ENCODE assay signal across 26 cellular contexts in the genomic region with DNA sequence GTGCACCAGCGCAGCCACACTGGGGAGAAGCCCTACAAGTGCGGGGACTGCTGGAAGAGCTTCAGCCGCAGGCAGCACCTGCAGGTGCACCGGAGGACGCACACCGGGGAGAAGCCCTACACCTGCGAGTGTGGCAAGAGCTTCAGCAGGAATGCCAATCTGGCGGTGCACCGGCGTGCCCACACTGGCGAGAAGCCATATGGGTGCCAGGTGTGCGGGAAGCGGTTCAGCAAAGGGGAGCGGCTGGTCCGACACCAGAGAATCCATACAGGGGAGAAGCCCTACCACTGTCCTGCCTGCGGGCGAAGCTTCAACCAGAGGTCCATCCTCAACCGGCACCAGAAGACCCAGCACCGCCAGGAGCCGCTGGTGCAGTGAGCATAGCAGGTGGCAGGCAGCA. TPM values are rescaled to one million over a fixed set of nuclear protein-coding genes. Genes with fewer than 3 reads are reported as not detected.
A peak's percentile ranks its signal among the peaks of the same experiment; 100 is the strongest.
DNase-seq lines count a peak whose midpoint lies in the region; ATAC-seq, FAIRE-seq and TF ChIP-seq lines count a peak whose summit lies in the region.
"Had no signal": no experiment of that assay in that cellular context is flagged by ENCODE, and none has a peak within 500 bp of the region (broad histone marks: within the 10 kb centered on the region; RNA-seq: fewer than 3 reads in every experiment).

No MANE protein-coding gene starts in this region.

- POLR2A ChIA-PET in K562 (lab: Yijun Ruan, JAX), result interaction anchor here (0.6 to 4.3 kb wide), 4 partner anchors 12 to 299 kb away, joined by 3 to 29 read pairs (median 3); partner anchors contain the start of gene ZSCAN25

- H3K27ac ChIP-seq in HUES48 (ENCODE audit: low read depth, low read length) (peak overlapping the region; percentile 78), K562 (ENCODE audit: extremely low read depth, low read depth, low read length) (no peak overlapping the region), upper lobe of right lung (no peak overlapping the region), esophagus muscularis mucosa (replicated peaks in 1 of 4) (no peak overlapping the region)
- H3K27ac ChIP-seq: BLaER1, PC-9 had no signal

- TF ChIP-seq CTCF in K562 (IDR thresholded peaks at IDR 0.05 in 2 of 3, conservative IDR thresholded peaks at IDR 0.05 in 1 of 3; ENCODE audit: insufficient read depth in 2 of 3, low read depth in 1 of 3, low read length in 3 of 3) (no peak), upper lobe of right lung (IDR thresholded peaks at IDR 0.05) (no peak), esophagus muscularis mucosa (IDR thresholded peaks at IDR 0.05) (no peak)

- H3K4me2 ChIP-seq in K562 (ENCODE audit: insufficient read depth, low read length), result no peak overlapping the region
- H3K4me2 ChIP-seq: BLaER1, PC-9 had no signal

- H3K9me3 ChIP-seq in HUES48 (ENCODE audit: control insufficient read depth, insufficient read depth, low read length) (no peaks in the 10 kb centered on the region), K562 (replicated peaks; ENCODE audit: control insufficient read depth, insufficient read depth, low read depth, low read length) (no peaks in the 10 kb centered on the region), upper lobe of right lung (no peaks in the 10 kb centered on the region), esophagus muscularis mucosa (no peaks in the 10 kb centered on the region)
- H3K9me3 ChIP-seq: BLaER1, HAP-1 had no signal

- CTCF ChIA-PET in K562 (lab: Yijun Ruan, JAX; ENCODE audit: low intra/inter-chr PET ratio), result no interaction called here

- TF ChIP-seq POLR2A in K562 (conservative IDR thresholded peaks at IDR 0.05) (no peak), esophagus muscularis mucosa (IDR thresholded peaks at IDR 0.05; ENCODE audit: low read depth) (no peak)

- H3K4me3 ChIP-seq in HUES48 (ENCODE audit: low read depth, low read length) (no peak overlapping the region), K562 (no peak overlapping the region), upper lobe of right lung (no peak overlapping the region), esophagus muscularis mucosa (no peak overlapping the region)
- H3K4me3 ChIP-seq: BLaER1, HAP-1, PC-9 had no signal

- no peak overlapping the region for H2AFZ ChIP-seq in K562 (ENCODE audit: low read depth, low read length)
- H2AFZ ChIP-seq: PC-9 had no signal

- H3K79me2 ChIP-seq in K562 (ENCODE audit: control insufficient read depth, insufficient read depth, low read length), result no peaks in the 10 kb centered on the region

- intact Hi-C loops in K562 (cut with micrococcal nuclease) (loop anchor here (5.0 kb wide), 2 partner anchors 248 to 288 kb away; partner anchors contain the start of genes OR2AE1 and TRIM4), upper lobe of right lung (cut with DNase I) (no loop called here), esophagus muscularis mucosa (cut with DNase I) (no loop called here)

- TF ChIP-seq RAD21 in K562 (CRISPR knock-in tag; conservative IDR thresholded peaks at IDR 0.05 in 1 of 2, IDR thresholded peaks at IDR 0.05 in 1 of 2), result no peak

- H3K27me3 ChIP-seq in HUES48 (ENCODE audit: control insufficient read depth, insufficient read depth, low read length) (no peaks in the 10 kb centered on the region), K562 (ENCODE audit: control insufficient read depth in 2 of 2, insufficient read depth in 2 of 2, low read length in 2 of 2) (no peaks in the 10 kb centered on the region), upper lobe of right lung (no peaks in the 10 kb centered on the region), esophagus muscularis mucosa (no peaks in the 10 kb centered on the region)
- H3K27me3 ChIP-seq: BLaER1 had no signal

- in situ Hi-C loops in K562 (cut with MboI), result no loop called here

- FAIRE-seq in K562 (lab: Jason Lieb, UNC), result no peak
- FAIRE-seq: A204.1, D721Med, GM18507 had no signal

- no peak overlapping the region for H3K9ac ChIP-seq in HUES48 (ENCODE audit: low read depth, low read length)
- H3K9ac ChIP-seq in K562 (ENCODE audit: insufficient read depth in 1 of 2, low read depth in 2 of 2, low read length in 2 of 2), result peak overlapping the region in 1 of 2 experiments; percentile 12; a peak in 1 of 4 replicates
- H3K9ac ChIP-seq: BLaER1 had no signal

- WGBS in K562 (ENCODE audit: insufficient coverage, low coverage, missing lambda C conversion rate), result 97% methylated on average over 19 of the region's 20 CpGs
- 85% methylated on average over 4 of the region's 20 CpGs for WGBS in esophagus muscularis mucosa

- no TSS peak for BruUV-seq in K562 (replicated peaks; lab: Mats Ljungman, UMichigan)

- H3K36me3 ChIP-seq in HUES48 (ENCODE audit: control insufficient read depth, insufficient read depth, low read length), result peaks cover 65% of the 10 kb centered on the region
- peaks cover 83% of the 10 kb centered on the region for H3K36me3 ChIP-seq in K562 (ENCODE audit: control insufficient read depth, insufficient read depth, low read length)
- H3K36me3 ChIP-seq in upper lobe of right lung, result peaks cover 96% of the 10 kb centered on the region
- peaks cover 30 to 100% (median 78%) of the 10 kb centered on the region in 4 donors for H3K36me3 ChIP-seq in esophagus muscularis mucosa

- peaks cover 6% of the 10 kb centered on the region; the same call in 1 of the 2 replicates for H4K20me1 ChIP-seq in K562 (replicated peaks; ENCODE audit: control insufficient read depth, insufficient read depth, low read length)

- H3K4me1 ChIP-seq in HUES48 (ENCODE audit: control insufficient read depth, insufficient read depth, low read length) (peaks cover 26% of the 10 kb centered on the region), K562 (replicated peaks in 1 of 2; ENCODE audit: control insufficient read depth in 2 of 2, insufficient read depth in 2 of 2, low read length in 2 of 2) (peaks cover 0 to 5% of the 10 kb centered on the region in 2 experiments; a peak in 4 of 5 replicates), upper lobe of right lung (no peaks in the 10 kb centered on the region), esophagus muscularis mucosa (no peaks in the 10 kb centered on the region)
- H3K4me1 ChIP-seq: BLaER1, HAP-1 had no signal

- no peak for TF ChIP-seq EP300 in K562 (IDR thresholded peaks at IDR 0.05; ENCODE audit: low read length)
- no peak for TF ChIP-seq EP300 in esophagus muscularis mucosa (IDR thresholded peaks at IDR 0.05)

- no peaks in the 10 kb centered on the region for H3K9me1 ChIP-seq in K562 (ENCODE audit: control insufficient read depth, insufficient read depth, low read length)

- peak; percentile 52 for DNase-seq in activated CD8-positive, alpha-beta memory T cell treated with anti-CD3 and anti-CD28 coated beads for 24 hours
- DNase-seq in activated CD8-positive, alpha-beta memory T cell treated with anti-CD3 and anti-CD28 coated beads, Interleukin-2, amount 50 U/mL, for 4 hours, result no peak
- DNase-seq in K562 (ENCODE audit: extremely low read depth in 1 of 4, low spot score in 3 of 4) (no peak), upper lobe of right lung (no peak), esophagus muscularis mucosa (ENCODE audit: extremely low spot score) (no peak), HK-2 (ENCODE audit: unreplicated experiment) (no peak)
- DNase-seq: CD4-positive, alpha-beta T cell; HFFc6; Karpas-422; NCI-H1092; NCI-H1417 treated with DMSO at 0.1 percent for 48 hours; NCI-H1694 treated with DMSO at 0.1 percent for 48 hours; NCI-H2081; NCI-H2171 treated with DMSO at 0.1 percent for 48 hours; NCI-H345; NCI-H510A treated with DMSO at 0.1 percent for 48 hours; PC-9; Right ventricle myocardium superior had no signal

- ATAC-seq in K562 (no peak), upper lobe of right lung (peak; percentile 5)

RNA-seq across cellular contexts. Expression of gene ZSCAN25, which starts 12.9 kb away (rescaled TPM):
- 45.6 and 57.6 TPM in 2 replicates for total RNA-seq in K562 (2011; cell fraction: chromatin; rRNA removed; ENCODE audit: low replicate concordance)
- total RNA-seq in K562 (2011; cell fraction: nucleolus; rRNA removed), result 32.4 and 33.2 TPM in 2 replicates
- 42.8 and 45.6 TPM in 2 replicates for total RNA-seq in K562 (2011; cell fraction: nucleoplasm; rRNA removed)
- total RNA-seq in K562 (2014; rRNA removed) (13.7 and 16.9 TPM in 2 replicates), K562 (2014; rRNA removed; fragmentation: Illumina TruSeq; extraction: Trizol) (11.0 and 12.8 TPM in 2 replicates), K562 (2015; rRNA removed; fragmentation: Illumina TruSeq; extraction: Trizol) (14.4 and 15.9 TPM in 2 replicates), K562 (2021) (15.7 and 18.4 TPM in 2 replicates), upper lobe of right lung (18.3 TPM), esophagus muscularis mucosa (10 to 100 TPM; 12.1 to 17.1 (median 14.2) TPM)
- polyA plus RNA-seq in K562 (2011; rRNA removed) (10.5 and 14.2 TPM in 2 replicates), K562 (2014; fragmentation: Illumina TruSeq; extraction: Trizol) (11.7 and 12.0 TPM in 2 replicates), K562 (2014; fragmentation: Nextera tagmentation; extraction: Ambion mirVana) (1 to 10 TPM in 1 of 2 experiments, under 1 TPM in 1; 0.94 to 1.1 TPM), K562 (2014; rRNA removed) (12.2 and 18.5 TPM in 2 replicates)
- polyA plus RNA-seq in K562 (2011; cell fraction: cytosol; rRNA removed), result 8.9 and 10.6 TPM in 2 replicates
- 16.5 and 25.1 TPM in 2 replicates for polyA plus RNA-seq in K562 (2011; cell fraction: nucleus; rRNA removed)
- polyA plus RNA-seq in K562 (2012), result 10.0 and 11.0 TPM in 2 replicates
- polyA minus RNA-seq in K562 (2011; rRNA and poly(A)+ RNA removed), result 19.5 and 22.0 TPM in 2 replicates
- 6.7 and 10.3 TPM in 2 replicates for polyA minus RNA-seq in K562 (2011; cell fraction: cytosol; rRNA and poly(A)+ RNA removed)
- polyA minus RNA-seq in K562 (2011; cell fraction: nucleus; rRNA and poly(A)+ RNA removed), result 14.4 and 16.6 TPM in 2 replicates

RNA-seq across cellular contexts. Expression of gene TMEM225B, which starts 31.6 kb away (rescaled TPM):
- total RNA-seq in K562 (2011; cell fraction: chromatin; rRNA removed; ENCODE audit: low replicate concordance), result 0.42 and 0.51 TPM in 2 replicates
- 4.0 and 4.3 TPM in 2 replicates for total RNA-seq in K562 (2011; cell fraction: nucleolus; rRNA removed)
- 1.6 and 1.8 TPM in 2 replicates for total RNA-seq in K562 (2011; cell fraction: nucleoplasm; rRNA removed)
- total RNA-seq in K562 (2014; rRNA removed), result 0.61 and 0.73 TPM in 2 replicates
- 0.18 and 0.70 TPM in 2 replicates for total RNA-seq in K562 (2014; rRNA removed; fragmentation: Illumina TruSeq; extraction: Trizol)
- total RNA-seq in K562 (2015; rRNA removed; fragmentation: Illumina TruSeq; extraction: Trizol), result 0.51 and 0.79 TPM in 2 replicates
- total RNA-seq in K562 (2021), result 0.60 and 1.3 TPM in 2 replicates
- 0.56 and 0.93 TPM in 2 replicates for polyA plus RNA-seq in K562 (2011; rRNA removed)
- 0.30 and 1.1 TPM in 2 replicates for polyA plus RNA-seq in K562 (2011; cell fraction: cytosol; rRNA removed)
- polyA plus RNA-seq in K562 (2011; cell fraction: nucleus; rRNA removed), result 2.6 and 4.8 TPM in 2 replicates
- polyA plus RNA-seq in K562 (2012), result 0.64 and 0.65 TPM in 2 replicates
- 0.32 and 0.68 TPM in 2 replicates for polyA plus RNA-seq in K562 (2014; fragmentation: Illumina TruSeq; extraction: Trizol)
- under 1 TPM; 0.08 to 0.25 TPM for polyA plus RNA-seq in K562 (2014; fragmentation: Nextera tagmentation; extraction: Ambion mirVana)
- 0.62 and 0.94 TPM in 2 replicates for polyA plus RNA-seq in K562 (2014; rRNA removed)
- polyA minus RNA-seq in K562 (2011; rRNA and poly(A)+ RNA removed), result 0.36 and 0.74 TPM in 2 replicates
- not detected in 2 replicates for polyA minus RNA-seq in K562 (2011; cell fraction: cytosol; rRNA and poly(A)+ RNA removed)
- polyA minus RNA-seq in K562 (2011; cell fraction: nucleus; rRNA and poly(A)+ RNA removed), result 2.2 TPM in 2 replicates
- 1.0 TPM for total RNA-seq in upper lobe of right lung
- total RNA-seq in esophagus muscularis mucosa, result under 1 TPM in 2 of 4 donors, not detected in 2; 0.32 to 0.57 TPM
- total RNA-seq: G401, Right ventricle myocardium superior, SK-MEL-5 had no signal

RNA-seq across cellular contexts. Expression of gene CYP3A5, which starts 50.2 kb away (rescaled TPM):
- total RNA-seq in K562 (2011; cell fraction: chromatin; rRNA removed; ENCODE audit: low replicate concordance), result 9.6 and 11.2 TPM in 2 replicates
- total RNA-seq in K562 (2011; cell fraction: nucleolus; rRNA removed), result 4.3 and 5.0 TPM in 2 replicates
- total RNA-seq in K562 (2011; cell fraction: nucleoplasm; rRNA removed), result 4.5 and 5.9 TPM in 2 replicates
- 0.73 and 1.3 TPM in 2 replicates for total RNA-seq in K562 (2014; rRNA removed)
- 1.3 and 1.7 TPM in 2 replicates for total RNA-seq in K562 (2014; rRNA removed; fragmentation: Illumina TruSeq; extraction: Trizol)
- 1.7 and 2.8 TPM in 2 replicates for total RNA-seq in K562 (2015; rRNA removed; fragmentation: Illumina TruSeq; extraction: Trizol)
- 0.96 and 1.5 TPM in 2 replicates for total RNA-seq in K562 (2021)
- 0.98 and 1.5 TPM in 2 replicates for polyA plus RNA-seq in K562 (2011; rRNA removed)
- polyA plus RNA-seq in K562 (2011; cell fraction: cytosol; rRNA removed), result 0.27 and 1.0 TPM in 2 replicates
- 9.0 and 11.0 TPM in 2 replicates for polyA plus RNA-seq in K562 (2011; cell fraction: nucleus; rRNA removed)
- polyA plus RNA-seq in K562 (2012), result 2.6 and 5.5 TPM in 2 replicates
- polyA plus RNA-seq in K562 (2014; fragmentation: Illumina TruSeq; extraction: Trizol), result 1.1 and 1.2 TPM in 2 replicates
- polyA plus RNA-seq in K562 (2014; fragmentation: Nextera tagmentation; extraction: Ambion mirVana), result 1 to 10 TPM; 1.6 TPM
- polyA plus RNA-seq in K562 (2014; rRNA removed), result 1.5 and 1.6 TPM in 2 replicates
- 1.8 and 2.9 TPM in 2 replicates for polyA minus RNA-seq in K562 (2011; rRNA and poly(A)+ RNA removed)
- 0.48 TPM in 1 of 2 replicates, not detected in the other for polyA minus RNA-seq in K562 (2011; cell fraction: cytosol; rRNA and poly(A)+ RNA removed)
- polyA minus RNA-seq in K562 (2011; cell fraction: nucleus; rRNA and poly(A)+ RNA removed), result 5.1 and 7.3 TPM in 2 replicates
- 15.1 TPM for total RNA-seq in upper lobe of right lung
- total RNA-seq in esophagus muscularis mucosa, result 1 to 10 TPM in 3 of 4 donors, under 1 TPM in 1; 0.91 to 4.6 (median 2.3) TPM
- total RNA-seq: CD4-positive, alpha-beta T cell; G401; Right ventricle myocardium superior; SK-MEL-5 had no signal
